1 cellular context compared by ENCODE assay signal in the genomic region with DNA sequence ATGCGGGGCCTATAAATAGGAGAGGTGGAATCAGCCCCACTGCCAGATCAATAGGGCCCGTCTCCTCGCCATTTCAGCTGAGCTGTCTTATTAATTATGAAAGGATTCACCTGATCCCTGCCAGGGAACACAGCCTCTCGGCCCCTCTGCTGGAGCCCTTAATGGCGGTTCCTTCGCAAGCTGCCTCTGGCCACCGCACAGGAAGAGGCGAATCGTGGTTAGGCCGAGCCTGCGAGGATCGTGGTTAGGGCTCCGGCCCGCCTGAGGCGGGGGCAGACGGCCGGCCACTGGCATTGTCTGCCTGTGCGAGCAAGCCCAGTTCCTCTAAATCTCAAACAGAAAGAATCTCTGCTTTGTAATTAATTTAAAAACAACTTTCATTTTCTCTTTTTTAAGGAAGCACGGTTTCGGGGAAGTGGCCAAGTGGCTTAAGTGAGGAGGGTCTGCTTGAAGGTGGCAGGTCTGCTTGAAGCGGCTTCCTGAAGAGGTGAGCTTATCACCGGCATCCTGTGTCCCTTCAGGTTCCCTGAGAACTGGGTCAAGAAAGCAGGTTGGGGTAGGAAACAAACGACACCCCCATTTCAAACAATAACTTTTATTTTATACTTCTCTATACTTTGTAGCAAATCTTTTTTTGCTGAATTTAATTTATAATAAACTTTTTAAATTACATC.
TF ChIP-seq lines count a peak whose summit lies in the region.

No MANE protein-coding gene starts in this region.

TF ChIP-seq in HEK293, 187 proteins besides CTCF, POLR2A, EP300 and RAD21 (continued from another document):
- TF ChIP-seq PATZ1 (tag by site-specific recombination; IDR thresholded peaks at IDR 0.05) (no peak), ZNF660 (tag by site-specific recombination; IDR thresholded peaks at IDR 0.05) (no peak), ZNF629 (tag by site-specific recombination; IDR thresholded peaks at IDR 0.05) (no peak), ZNF548 (tag by site-specific recombination; IDR thresholded peaks at IDR 0.05) (no peak), ZNF707 (tag by site-specific recombination; IDR thresholded peaks at IDR 0.05) (no peak), ZNF302 (tag by site-specific recombination; IDR thresholded peaks at IDR 0.05; ENCODE audit: low read depth) (no peak), ZNF510 (tag by site-specific recombination; IDR thresholded peaks at IDR 0.05; ENCODE audit: insufficient replicate concordance) (no peak), ZNF155 (tag by site-specific recombination; IDR thresholded peaks at IDR 0.05) (no peak), ZXDB (tag by site-specific recombination; IDR thresholded peaks at IDR 0.05) (no peak), SP3 (tag by site-specific recombination; IDR thresholded peaks at IDR 0.05) (no peak), ZBTB48 (tag by site-specific recombination; IDR thresholded peaks at IDR 0.05) (peak; percentile 14; the same call in 1 of the 2 replicates), ZSCAN4 (tag by site-specific recombination; IDR thresholded peaks at IDR 0.05) (no peak), ZNF48 (tag by site-specific recombination; IDR thresholded peaks at IDR 0.05) (no peak), ZNF223 (tag by site-specific recombination; IDR thresholded peaks at IDR 0.05) (no peak)
- TF ChIP-seq, protein P1, sequence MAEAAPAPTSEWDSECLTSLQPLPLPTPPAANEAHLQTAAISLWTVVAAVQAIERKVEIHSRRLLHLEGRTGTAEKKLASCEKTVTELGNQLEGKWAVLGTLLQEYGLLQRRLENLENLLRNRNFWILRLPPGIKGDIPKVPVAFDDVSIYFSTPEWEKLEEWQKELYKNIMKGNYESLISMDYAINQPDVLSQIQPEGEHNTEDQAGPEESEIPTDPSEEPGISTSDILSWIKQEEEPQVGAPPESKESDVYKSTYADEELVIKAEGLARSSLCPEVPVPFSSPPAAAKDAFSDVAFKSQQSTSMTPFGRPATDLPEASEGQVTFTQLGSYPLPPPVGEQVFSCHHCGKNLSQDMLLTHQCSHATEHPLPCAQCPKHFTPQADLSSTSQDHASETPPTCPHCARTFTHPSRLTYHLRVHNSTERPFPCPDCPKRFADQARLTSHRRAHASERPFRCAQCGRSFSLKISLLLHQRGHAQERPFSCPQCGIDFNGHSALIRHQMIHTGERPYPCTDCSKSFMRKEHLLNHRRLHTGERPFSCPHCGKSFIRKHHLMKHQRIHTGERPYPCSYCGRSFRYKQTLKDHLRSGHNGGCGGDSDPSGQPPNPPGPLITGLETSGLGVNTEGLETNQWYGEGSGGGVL (tag by site-specific recombination; IDR thresholded peaks at IDR 0.05): no peak
